Comparison of ENCODE assay signal across 1 cellular context in the genomic region with DNA sequence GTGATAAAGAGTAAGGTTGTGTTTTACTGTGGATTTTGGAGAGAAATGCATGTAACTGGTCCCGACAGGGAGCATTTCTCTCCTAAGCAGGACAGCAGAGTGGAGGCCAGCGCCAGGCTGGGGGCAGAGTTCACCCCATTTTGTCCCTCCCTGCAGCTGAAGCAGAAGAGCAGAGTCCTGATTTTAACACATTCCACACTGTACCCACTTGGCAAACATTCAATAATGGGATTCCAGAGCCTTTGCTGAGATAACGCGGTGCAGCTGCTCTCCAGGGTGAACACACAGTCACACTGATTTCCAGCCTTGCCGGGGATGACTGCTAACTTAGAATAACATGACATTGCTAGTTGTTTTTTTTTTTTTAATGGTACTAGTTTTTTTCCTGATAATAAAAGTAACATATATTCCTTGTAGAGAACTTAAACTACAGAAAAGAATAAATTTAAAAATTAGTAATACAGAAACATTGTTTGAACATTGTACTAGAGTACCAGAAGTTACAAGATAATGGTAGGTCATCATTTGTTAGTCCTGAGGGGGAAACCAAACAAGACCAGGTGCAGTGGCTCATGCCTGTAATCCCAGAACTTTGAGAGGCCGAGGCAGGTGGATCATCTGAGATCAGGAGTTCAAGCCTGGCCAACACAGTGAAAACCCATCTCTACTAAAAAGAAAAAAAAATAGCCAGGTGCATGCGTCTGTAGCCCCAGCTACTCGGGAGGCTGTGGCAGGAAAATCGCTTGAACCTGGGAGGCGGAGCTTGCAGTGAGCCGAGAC.
TF ChIP-seq lines count a peak whose summit lies in the region.

No MANE protein-coding gene starts in this region.

TF ChIP-seq in HepG2, 621 proteins besides CTCF, POLR2A, EP300 and RAD21 (continued from another document and continues in another):
- TF ChIP-seq, protein P1, sequence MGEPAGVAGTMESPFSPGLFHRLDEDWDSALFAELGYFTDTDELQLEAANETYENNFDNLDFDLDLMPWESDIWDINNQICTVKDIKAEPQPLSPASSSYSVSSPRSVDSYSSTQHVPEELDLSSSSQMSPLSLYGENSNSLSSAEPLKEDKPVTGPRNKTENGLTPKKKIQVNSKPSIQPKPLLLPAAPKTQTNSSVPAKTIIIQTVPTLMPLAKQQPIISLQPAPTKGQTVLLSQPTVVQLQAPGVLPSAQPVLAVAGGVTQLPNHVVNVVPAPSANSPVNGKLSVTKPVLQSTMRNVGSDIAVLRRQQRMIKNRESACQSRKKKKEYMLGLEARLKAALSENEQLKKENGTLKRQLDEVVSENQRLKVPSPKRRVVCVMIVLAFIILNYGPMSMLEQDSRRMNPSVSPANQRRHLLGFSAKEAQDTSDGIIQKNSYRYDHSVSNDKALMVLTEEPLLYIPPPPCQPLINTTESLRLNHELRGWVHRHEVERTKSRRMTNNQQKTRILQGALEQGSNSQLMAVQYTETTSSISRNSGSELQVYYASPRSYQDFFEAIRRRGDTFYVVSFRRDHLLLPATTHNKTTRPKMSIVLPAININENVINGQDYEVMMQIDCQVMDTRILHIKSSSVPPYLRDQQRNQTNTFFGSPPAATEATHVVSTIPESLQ (CRISPR knock-in tag; conservative IDR thresholded peaks at IDR 0.05) = no peak
- TF ChIP-seq ZBTB40 (IDR thresholded peaks at IDR 0.05) = no peak
- no peak for TF ChIP-seq ZBTB40 (CRISPR knock-in tag; IDR thresholded peaks at IDR 0.05)
- TF ChIP-seq ZNF224 (CRISPR knock-in tag; IDR thresholded peaks at IDR 0.05) = no peak
- TF ChIP-seq GTF2F1 (IDR thresholded peaks at IDR 0.05; ENCODE audit: low read length) = no peak
- TF ChIP-seq, protein P2, sequence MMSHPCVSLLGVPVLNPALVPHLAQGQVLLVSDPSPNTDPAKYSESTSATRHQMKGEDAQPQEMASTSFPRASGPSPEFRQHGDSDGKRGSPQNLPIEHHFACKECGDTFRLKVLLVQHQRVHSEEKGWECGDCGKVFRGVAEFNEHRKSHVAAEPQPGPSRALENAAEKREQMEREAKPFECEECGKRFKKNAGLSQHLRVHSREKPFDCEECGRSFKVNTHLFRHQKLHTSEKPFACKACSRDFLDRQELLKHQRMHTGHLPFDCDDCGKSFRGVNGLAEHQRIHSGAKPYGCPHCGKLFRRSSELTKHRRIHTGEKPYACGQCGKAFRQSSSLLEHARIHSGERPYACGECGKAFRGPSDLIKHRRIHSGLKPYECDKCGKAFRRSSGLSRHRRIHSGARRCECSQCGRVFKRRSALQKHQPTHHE (CRISPR knock-in tag; IDR thresholded peaks at IDR 0.05; ENCODE audit: borderline replicate concordance) = no peak
- TF ChIP-seq ZSCAN5A (CRISPR knock-in tag; IDR thresholded peaks at IDR 0.05; ENCODE audit: borderline replicate concordance) = 0 out of 2 replicates have a peak, but pooled peaks have one; percentile 42
- TF ChIP-seq ZNF773 (CRISPR knock-in tag; IDR thresholded peaks at IDR 0.05; ENCODE audit: borderline replicate concordance) = no peak
- peak; percentile 14; the same call in 1 of the 2 replicates for TF ChIP-seq RXRA (CRISPR knock-in tag; IDR thresholded peaks at IDR 0.05)
- no peak for TF ChIP-seq RFXANK (CRISPR knock-in tag; IDR thresholded peaks at IDR 0.05)
- TF ChIP-seq ZKSCAN5 (CRISPR knock-in tag; IDR thresholded peaks at IDR 0.05) = no peak
- TF ChIP-seq, protein P3, sequence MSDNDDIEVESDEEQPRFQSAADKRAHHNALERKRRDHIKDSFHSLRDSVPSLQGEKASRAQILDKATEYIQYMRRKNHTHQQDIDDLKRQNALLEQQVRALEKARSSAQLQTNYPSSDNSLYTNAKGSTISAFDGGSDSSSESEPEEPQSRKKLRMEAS (IDR thresholded peaks at IDR 0.05) = no peak; the same call in 1 of the 2 replicates
- no peak for TF ChIP-seq CBX2 (IDR thresholded peaks at IDR 0.05; ENCODE audit: low read depth, low read length)
- no peak for TF ChIP-seq CBX2 (CRISPR knock-in tag; IDR thresholded peaks at IDR 0.05; ENCODE audit: low read depth)
- no peak for TF ChIP-seq ZSCAN9 (CRISPR knock-in tag; IDR thresholded peaks at IDR 0.05; ENCODE audit: borderline replicate concordance)
- TF ChIP-seq NAIF1 (CRISPR knock-in tag; IDR thresholded peaks at IDR 0.05; ENCODE audit: borderline replicate concordance) = no peak
- no peak for TF ChIP-seq TRIM24 (CRISPR knock-in tag; IDR thresholded peaks at IDR 0.05)
- peak; percentile 91 for TF ChIP-seq PHF21A (CRISPR knock-in tag; IDR thresholded peaks at IDR 0.05)
- no peak for TF ChIP-seq MLXIP (CRISPR knock-in tag; IDR thresholded peaks at IDR 0.05; ENCODE audit: borderline replicate concordance)
- TF ChIP-seq ZNF44 (CRISPR knock-in tag; IDR thresholded peaks at IDR 0.05) = no peak
- no peak for TF ChIP-seq ZNF432 (CRISPR knock-in tag; IDR thresholded peaks at IDR 0.05; ENCODE audit: borderline replicate concordance)
- TF ChIP-seq ZEB1 (IDR thresholded peaks at IDR 0.05; ENCODE audit: insufficient replicate concordance, low read depth) = peak; percentile 42
- no peak for TF ChIP-seq BCLAF1 (IDR thresholded peaks at IDR 0.05)
- TF ChIP-seq HMG20B (CRISPR knock-in tag; conservative IDR thresholded peaks at IDR 0.05) = peak; percentile 97
- no peak for TF ChIP-seq PITX1 (CRISPR knock-in tag; IDR thresholded peaks at IDR 0.05)
- TF ChIP-seq ZNF24 (IDR thresholded peaks at IDR 0.05) = no peak
- no peak for TF ChIP-seq ZNF781 (CRISPR knock-in tag; IDR thresholded peaks at IDR 0.05; ENCODE audit: borderline replicate concordance, not compliant biosample characterization)
- TF ChIP-seq, protein P4, sequence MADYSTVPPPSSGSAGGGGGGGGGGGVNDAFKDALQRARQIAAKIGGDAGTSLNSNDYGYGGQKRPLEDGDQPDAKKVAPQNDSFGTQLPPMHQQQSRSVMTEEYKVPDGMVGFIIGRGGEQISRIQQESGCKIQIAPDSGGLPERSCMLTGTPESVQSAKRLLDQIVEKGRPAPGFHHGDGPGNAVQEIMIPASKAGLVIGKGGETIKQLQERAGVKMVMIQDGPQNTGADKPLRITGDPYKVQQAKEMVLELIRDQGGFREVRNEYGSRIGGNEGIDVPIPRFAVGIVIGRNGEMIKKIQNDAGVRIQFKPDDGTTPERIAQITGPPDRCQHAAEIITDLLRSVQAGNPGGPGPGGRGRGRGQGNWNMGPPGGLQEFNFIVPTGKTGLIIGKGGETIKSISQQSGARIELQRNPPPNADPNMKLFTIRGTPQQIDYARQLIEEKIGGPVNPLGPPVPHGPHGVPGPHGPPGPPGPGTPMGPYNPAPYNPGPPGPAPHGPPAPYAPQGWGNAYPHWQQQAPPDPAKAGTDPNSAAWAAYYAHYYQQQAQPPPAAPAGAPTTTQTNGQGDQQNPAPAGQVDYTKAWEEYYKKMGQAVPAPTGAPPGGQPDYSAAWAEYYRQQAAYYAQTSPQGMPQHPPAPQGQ (CRISPR knock-in tag; IDR thresholded peaks at IDR 0.05; ENCODE audit: borderline replicate concordance) = no peak
- no peak for TF ChIP-seq MZF1 (CRISPR knock-in tag; IDR thresholded peaks at IDR 0.05; ENCODE audit: borderline replicate concordance)
- TF ChIP-seq ZNF563 (CRISPR knock-in tag; IDR thresholded peaks at IDR 0.05) = no peak
- no peak for TF ChIP-seq ZNF598 (CRISPR knock-in tag; IDR thresholded peaks at IDR 0.05; ENCODE audit: borderline replicate concordance)
- TF ChIP-seq SALL2 (CRISPR knock-in tag; IDR thresholded peaks at IDR 0.05) = no peak
- no peak for TF ChIP-seq FOXK2 (IDR thresholded peaks at IDR 0.05)
